Comparison of ENCODE assay signal across 21 cellular contexts in the genomic region with DNA sequence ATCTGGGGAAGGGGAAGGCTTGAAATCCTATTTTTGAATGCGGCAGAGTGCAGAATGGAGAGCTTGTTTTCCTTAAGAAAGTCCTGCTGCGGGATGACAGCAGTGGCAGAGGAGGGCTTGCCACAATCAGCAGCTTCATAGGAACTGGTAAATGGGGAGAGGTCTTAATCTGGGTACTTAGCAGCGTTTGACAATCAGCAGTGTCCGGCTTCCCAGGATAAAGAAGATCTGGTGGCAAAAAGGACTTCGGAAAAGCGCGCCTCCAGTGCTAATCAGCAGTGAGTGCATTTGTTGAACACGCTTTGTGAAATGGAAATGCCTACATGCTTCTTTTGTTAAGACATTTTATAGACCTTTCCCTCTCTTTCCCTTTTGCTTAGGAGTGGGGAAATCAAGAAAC.
"Had no signal": no experiment of that assay in that cellular context is flagged by ENCODE, and none has a peak within 500 bp of the region (broad histone marks: within the 10 kb centered on the region; RNA-seq: fewer than 3 reads in every experiment).

No MANE protein-coding gene starts in this region.

- H3K9me3 ChIP-seq: gastrocnemius medialis, heart right ventricle, left ventricle myocardium inferior, neutrophil, tibial nerve, vagina had no signal

- H3K27ac ChIP-seq: neutrophil, vagina had no signal

- H3K36me3 Mint-ChIP-seq: activated naive CD8-positive, alpha-beta T cell had no signal

- H3K4me1 ChIP-seq: vagina had no signal

- H3K4me3 ChIP-seq: gastrocnemius medialis, heart right ventricle, left ventricle myocardium inferior, tibial nerve, vagina had no signal

- H3K27ac Mint-ChIP-seq: activated naive CD8-positive, alpha-beta T cell had no signal

- H3K27me3 Mint-ChIP-seq: activated naive CD8-positive, alpha-beta T cell; naive B cell had no signal

- H3K27me3 ChIP-seq: gastrocnemius medialis, heart right ventricle, neutrophil, tibial nerve, vagina had no signal

- H3K36me3 ChIP-seq: gastrocnemius medialis, heart right ventricle, left ventricle myocardium inferior, neutrophil, tibial nerve, vagina had no signal

- H3K4me1 Mint-ChIP-seq: central memory CD8-positive, alpha-beta T cell; naive B cell had no signal

- DNase-seq: activated CD4-positive, alpha-beta T cell treated with anti-CD3 and anti-CD28 coated beads, Interleukin-2, amount 50 U/mL, for 4 hours; activated T-cell treated with anti-CD3 and anti-CD28 coated beads for 4 hours; cortex of kidney; effector CD8-positive, alpha-beta T cell; gastrocnemius medialis; heart right ventricle; left ventricle myocardium inferior; mammary epithelial cell; naive B cell; posterior cingulate gyrus; stimulated activated CD4-positive, alpha-beta T cell treated with anti-CD3 and anti-CD28 coated beads, Interleukin-12 subunit alpha, Interleukin-12 subunit beta, amount 100 ng/mL, for 4 hours; stimulated activated CD4-positive, alpha-beta T cell treated with anti-CD3 and anti-CD28 coated beads, Interleukin-1b, Interleukin-23, amount 100 ng/mL, for 48 hours; stimulated activated CD8-positive, alpha-beta memory T cell treated with anti-CD3 and anti-CD28 coated beads, Interleukin-4, amount 100 ng/mL, for 48 hours; stimulated activated naive CD4-positive, alpha-beta T cell treated with Interleukin-2 at 50 U/mL for 16 hours; SW 1271; T-helper 2 cell had no signal

- H3K4me3 Mint-ChIP-seq: activated naive CD8-positive, alpha-beta T cell; central memory CD8-positive, alpha-beta T cell; naive B cell had no signal
